In genomic region chr2:36800381-36800780, GRCh38 we compare ENCODE assay signal across 14 cellular contexts.
DNase-seq lines count a peak whose midpoint lies in the region; ATAC-seq, FAIRE-seq and TF ChIP-seq lines count a peak whose summit lies in the region.
"Had no signal": no experiment of that assay in that cellular context is flagged by ENCODE, and none has a peak within 500 bp of the region (broad histone marks: within the 10 kb centered on the region; RNA-seq: fewer than 3 reads in every experiment).

No MANE protein-coding gene starts in this region.

- in situ Hi-C loops in K562 (cut with MboI): no loop called here

- H3K4me3 ChIP-seq in K562: no peak overlapping the region

- TF ChIP-seq EP300 in K562 (IDR thresholded peaks at IDR 0.05; ENCODE audit: low read length): no peak

- H4K20me1 ChIP-seq in K562 (replicated peaks; ENCODE audit: control insufficient read depth, insufficient read depth, low read length): no peaks in the 10 kb centered on the region

- POLR2A ChIA-PET in K562 (lab: Yijun Ruan, JAX): interaction anchor here (0.7 kb wide), 1 partner anchor 10 kb away, joined by 3 read pairs; no protein-coding TSS in a partner anchor

- intact Hi-C loops in K562 (cut with micrococcal nuclease): no loop called here

- peaks cover 23% of the 10 kb centered on the region in 2 experiments; a peak in 4 of 5 replicates for H3K27me3 ChIP-seq in K562 (ENCODE audit: control insufficient read depth in 2 of 2, insufficient read depth in 2 of 2, low read length in 2 of 2)

- FAIRE-seq in K562 (lab: Jason Lieb, UNC) (no peak), HTR-8/SVneo (lab: Jason Lieb, UNC) (no peak)
- FAIRE-seq: GM12892, H54 had no signal

- no TSS peak for BruUV-seq in K562 (replicated peaks; lab: Mats Ljungman, UMichigan)

- WGBS in K562 (ENCODE audit: insufficient coverage, low coverage, missing lambda C conversion rate): 5% methylated on average over 11 of the region's 11 CpGs

- H2AFZ ChIP-seq in K562 (ENCODE audit: low read depth, low read length): no peak overlapping the region

- H3K9me3 ChIP-seq in K562 (replicated peaks; ENCODE audit: control insufficient read depth, insufficient read depth, low read depth, low read length): no peaks in the 10 kb centered on the region

- no peak for TF ChIP-seq RAD21 in K562 (CRISPR knock-in tag; conservative IDR thresholded peaks at IDR 0.05 in 1 of 2, IDR thresholded peaks at IDR 0.05 in 1 of 2)

- CTCF ChIA-PET in K562 (lab: Yijun Ruan, JAX; ENCODE audit: low intra/inter-chr PET ratio): no interaction called here

- H3K4me2 ChIP-seq in K562 (ENCODE audit: insufficient read depth, low read length): no peak overlapping the region

- TF ChIP-seq POLR2A in K562 (conservative IDR thresholded peaks at IDR 0.05): no peak

- ATAC-seq in K562 (peak; percentile 70), GM19324 (IDR thresholded peaks at IDR 0.05; ENCODE audit: low FRiP score, unreplicated experiment) (no peak)
- ATAC-seq: PC-3 had no signal

- peak; percentile 67 for DNase-seq in Ammon's horn (ENCODE audit: low spot score)
- DNase-seq in activated CD8-positive, alpha-beta memory T cell treated with anti-CD3 and anti-CD28 coated beads for 24 hours: peak; percentile 70
- DNase-seq in K562 (ENCODE audit: extremely low read depth in 1 of 4, low spot score in 3 of 4): peak in 2 of 4 experiments; percentile 17 to 22
- DNase-seq in stimulated activated CD4-positive, alpha-beta T cell treated with anti-CD3 and anti-CD28 coated beads, Interleukin-2, amount 100 ng/mL, for 4 hours (ENCODE audit: low read depth): peak; percentile 41
- DNase-seq in GOT3 (lab: John Stamatoyannopoulos, UW): no peak
- DNase-seq in HTR-8/SVneo (ENCODE audit: insufficient read length, low spot score): no peak
- no peak for DNase-seq in NCI-H226
- DNase-seq: activated naive CD8-positive, alpha-beta T cell treated with anti-CD3 and anti-CD28 coated beads, Interleukin-2, amount 10 ng/mL, durations not matched to agents 7 days and 5 days; DND-41; mesenchymal stem cell; PC-3 had no signal

- no peak overlapping the region for H3K27ac ChIP-seq in K562 (ENCODE audit: extremely low read depth, low read depth, low read length)

- H3K36me3 ChIP-seq in K562 (ENCODE audit: control insufficient read depth, insufficient read depth, low read length): no peaks in the 10 kb centered on the region

- H3K9me1 ChIP-seq in K562 (ENCODE audit: control insufficient read depth, insufficient read depth, low read length): no peaks in the 10 kb centered on the region

- H3K4me1 ChIP-seq in K562 (replicated peaks in 1 of 2; ENCODE audit: control insufficient read depth in 2 of 2, insufficient read depth in 2 of 2, low read length in 2 of 2): no peaks in the 10 kb centered on the region; a peak in 1 of 5 replicates

- H3K79me2 ChIP-seq in K562 (ENCODE audit: control insufficient read depth, insufficient read depth, low read length): no peaks in the 10 kb centered on the region

- no peak overlapping the region for H3K9ac ChIP-seq in K562 (ENCODE audit: insufficient read depth in 1 of 2, low read depth in 2 of 2, low read length in 2 of 2)

- TF ChIP-seq CTCF in K562 (IDR thresholded peaks at IDR 0.05 in 2 of 3, conservative IDR thresholded peaks at IDR 0.05 in 1 of 3; ENCODE audit: insufficient read depth in 2 of 3, low read depth in 1 of 3, low read length in 3 of 3): no peak

TF ChIP-seq in K562, 482 proteins besides CTCF, POLR2A, EP300 and RAD21:
- TF ChIP-seq FOSL1 (tag; conservative IDR thresholded peaks at IDR 0.05) (no peak), EGR1 (conservative IDR thresholded peaks at IDR 0.05) (peak; percentile 54), E2F6 (IDR thresholded peaks at IDR 0.05; ENCODE audit: borderline replicate concordance in 1 of 2, extremely low read depth in 1 of 2, insufficient read depth in 1 of 2, insufficient read length in 1 of 2, low read depth in 1 of 2, low read length in 1 of 2, poor library complexity in 1 of 2, severe bottlenecking in 1 of 2) (peak in 1 of 2 experiments; percentile 42), BCL6 (CRISPR knock-in tag; IDR thresholded peaks at IDR 0.05) (no peak), NRF1 (conservative IDR thresholded peaks at IDR 0.05 in 1 of 2, IDR thresholded peaks at IDR 0.05 in 1 of 2) (peak; percentile 54 to 61; a peak in 3 of 4 replicates), ZNF507 (tag; conservative IDR thresholded peaks at IDR 0.05) (no peak), ZBTB11 (CRISPR knock-in tag; IDR thresholded peaks at IDR 0.05) (no peak)

Comparison
In these comparisons a context has a peak if more than half of its experiments do, and no peak if none do; other contexts are left out.
1. DNase-seq: peak in Ammon's horn (single experiment), activated CD8-positive, alpha-beta memory T cell treated with anti-CD3 and anti-CD28 coated beads for 24 hours (single experiment) and stimulated activated CD4-positive, alpha-beta T cell treated with anti-CD3 and anti-CD28 coated beads, Interleukin-2, amount 100 ng/mL, for 4 hours (single experiment); none in GOT3 (single experiment), HTR-8/SVneo (single experiment) and NCI-H226 (single experiment).